ENCODE assay signal across 18 cellular contexts in the genomic region with DNA sequence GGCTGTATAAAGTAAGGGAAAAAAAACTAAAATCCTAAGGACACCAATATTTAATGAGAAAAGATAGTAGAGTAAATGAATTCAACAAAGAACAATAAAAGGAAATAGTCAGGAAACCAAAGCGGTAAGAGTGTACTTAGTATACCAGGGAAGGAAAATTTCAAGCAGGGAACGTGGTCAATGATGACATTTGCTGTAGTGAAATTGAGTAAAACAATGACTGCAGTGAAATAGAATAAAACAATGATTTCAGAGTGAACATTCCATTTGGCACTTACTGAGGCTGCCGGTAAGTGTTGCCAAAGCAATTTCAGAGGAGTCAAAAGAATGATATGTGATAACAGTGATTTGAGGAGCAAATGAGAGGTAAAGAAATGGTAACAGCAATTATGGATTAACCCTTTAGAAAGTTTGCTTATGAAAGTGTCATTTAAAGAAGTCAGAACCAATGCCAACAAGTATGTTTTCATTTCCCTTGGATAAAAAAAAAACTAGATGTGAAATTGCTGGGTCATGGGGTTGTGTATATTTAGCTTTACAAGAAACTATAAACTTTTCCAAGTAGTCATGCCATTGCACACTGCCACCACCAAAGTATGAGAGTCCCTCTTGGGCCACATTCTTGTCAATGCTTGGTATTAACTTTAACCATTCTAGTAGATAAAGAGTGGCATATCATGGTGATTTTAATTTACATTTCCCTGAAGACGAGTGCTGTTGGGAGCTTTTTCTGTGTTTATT. TPM values are rescaled to one million over a fixed set of nuclear protein-coding genes. Genes with fewer than 3 reads are reported as not detected.
DNase-seq lines count a peak whose midpoint lies in the region; TF ChIP-seq lines count a peak whose summit lies in the region.
"Had no signal": no experiment of that assay in that cellular context is flagged by ENCODE, and none has a peak within 500 bp of the region (broad histone marks: within the 10 kb centered on the region; RNA-seq: fewer than 3 reads in every experiment).

No MANE protein-coding gene starts in this region.

- H3K27ac ChIP-seq in osteoblast (ENCODE audit: low read depth, low read length) = peak overlapping the region; percentile 14
- H3K27ac ChIP-seq: C4-2B, PC-9 had no signal

- H3K9me3 ChIP-seq in osteoblast (ENCODE audit: low read depth, low read length) = no peaks in the 10 kb centered on the region

- no peak overlapping the region for H3K4me3 Mint-ChIP-seq in endothelial cell (ENCODE audit: unreplicated experiment)
- H3K4me3 Mint-ChIP-seq in activated T-helper 2 cell treated with anti-CD3 and anti-CD28 coated beads, Interferon-gamma antibody, Interleukin-2, Interleukin-4, amounts not matched to agents 10 μg/mL and 5 μg/mL and 100 μg/mL, durations not matched to agents 14 hours and 24 hours and 36 hours (ENCODE audit: low read depth) = no peak overlapping the region

- no peaks in the 10 kb centered on the region for H3K36me3 ChIP-seq in osteoblast (ENCODE audit: insufficient read depth, low read length)

- no peaks in the 10 kb centered on the region for H4K20me1 ChIP-seq in osteoblast (ENCODE audit: insufficient read depth, low read length)

- no peaks in the 10 kb centered on the region for H3K9me3 Mint-ChIP-seq in endothelial cell (ENCODE audit: unreplicated experiment)
- H3K9me3 Mint-ChIP-seq in activated T-helper 2 cell treated with anti-CD3 and anti-CD28 coated beads, Interferon-gamma antibody, Interleukin-2, Interleukin-4, amounts not matched to agents 10 μg/mL and 5 μg/mL and 100 μg/mL, durations not matched to agents 14 hours and 24 hours and 36 hours = no peaks in the 10 kb centered on the region

- H3K79me2 ChIP-seq in osteoblast (ENCODE audit: insufficient read depth, low read length) = no peaks in the 10 kb centered on the region

- H3K27me3 Mint-ChIP-seq in endothelial cell (ENCODE audit: unreplicated experiment) = peaks cover 1% of the 10 kb centered on the region
- H3K27me3 Mint-ChIP-seq in activated T-helper 2 cell treated with anti-CD3 and anti-CD28 coated beads, Interferon-gamma antibody, Interleukin-2, Interleukin-4, amounts not matched to agents 10 μg/mL and 5 μg/mL and 100 μg/mL, durations not matched to agents 14 hours and 24 hours and 36 hours (ENCODE audit: low read depth) = peaks cover 13% of the 10 kb centered on the region

- no peak overlapping the region for H3K4me3 ChIP-seq in osteoblast (ENCODE audit: insufficient read depth, low read length)
- H3K4me3 ChIP-seq: PC-9 had no signal

- no peak overlapping the region for H2AFZ ChIP-seq in osteoblast (ENCODE audit: low read length)
- H2AFZ ChIP-seq: PC-9 had no signal

- H3K27ac Mint-ChIP-seq in endothelial cell (ENCODE audit: unreplicated experiment) = peak overlapping the region; percentile 44
- no peak overlapping the region for H3K27ac Mint-ChIP-seq in activated T-helper 2 cell treated with anti-CD3 and anti-CD28 coated beads, Interferon-gamma antibody, Interleukin-2, Interleukin-4, amounts not matched to agents 10 μg/mL and 5 μg/mL and 100 μg/mL, durations not matched to agents 14 hours and 24 hours and 36 hours

- no peaks in the 10 kb centered on the region for H3K36me3 Mint-ChIP-seq in endothelial cell (ENCODE audit: low read depth, unreplicated experiment)
- H3K36me3 Mint-ChIP-seq in activated T-helper 2 cell treated with anti-CD3 and anti-CD28 coated beads, Interferon-gamma antibody, Interleukin-2, Interleukin-4, amounts not matched to agents 10 μg/mL and 5 μg/mL and 100 μg/mL, durations not matched to agents 14 hours and 24 hours and 36 hours (ENCODE audit: low read depth) = no peaks in the 10 kb centered on the region

- peak overlapping the region; percentile 32 for H3K4me2 ChIP-seq in osteoblast (ENCODE audit: insufficient read depth, low read length)
- H3K4me2 ChIP-seq: PC-9 had no signal

- H3K4me1 ChIP-seq in osteoblast (ENCODE audit: insufficient read depth, low read length) = peaks cover 14% of the 10 kb centered on the region

- intact Hi-C loops in head of caudate nucleus (cut with DNase I) = no loop called here
- intact Hi-C loops in activated T-helper 2 cell treated with anti-CD3 and anti-CD28 coated beads, Interferon-gamma antibody, Interleukin-2, Interleukin-4, amounts not matched to agents 10 μg/mL and 5 μg/mL and 100 μg/mL, durations not matched to agents 14 hours and 24 hours and 36 hours (cut with micrococcal nuclease) = no loop called here

- no peaks in the 10 kb centered on the region for H3K27me3 ChIP-seq in osteoblast (ENCODE audit: insufficient read depth, low read length)

- peak; percentile 14 for DNase-seq in CD1c-positive myeloid dendritic cell (ENCODE audit: extremely low spot score)
- DNase-seq in OCI-M1 (lab: John Stamatoyannopoulos, UW) = peak; percentile 85
- DNase-seq in endothelial cell (ENCODE audit: low spot score) = no peak
- DNase-seq in osteoblast (ENCODE audit: insufficient read length, low spot score, missing footprints) = no peak
- no peak for DNase-seq in NCI-H345 treated with DMSO at 0.1 percent for 48 hours (lab: John Stamatoyannopoulos, UW; ENCODE audit: unreplicated experiment)
- DNase-seq in head of caudate nucleus = no peak
- DNase-seq in activated T-cell treated with anti-CD3 and anti-CD28 coated beads, Interleukin-2, amount 50 U/mL, for 1 hour = no peak
- DNase-seq in activated T-helper 2 cell treated with anti-CD3 and anti-CD28 coated beads, Interferon-gamma antibody, Interleukin-2, Interleukin-4, amounts not matched to agents 10 μg/mL and 5 μg/mL and 100 μg/mL, durations not matched to agents 14 hours and 24 hours and 36 hours (ENCODE audit: low spot score) = no peak
- DNase-seq: COR-L47, DMS153, HCEC 1CT, NCI-H1048, NCI-H1694, NCI-H2107, NCI-H226, NCI-H526 treated with DMSO at 0.1 percent for 48 hours, PC-9 had no signal

- H3K4me1 Mint-ChIP-seq in endothelial cell (ENCODE audit: unreplicated experiment) = peaks cover 11% of the 10 kb centered on the region
- H3K4me1 Mint-ChIP-seq in activated T-helper 2 cell treated with anti-CD3 and anti-CD28 coated beads, Interferon-gamma antibody, Interleukin-2, Interleukin-4, amounts not matched to agents 10 μg/mL and 5 μg/mL and 100 μg/mL, durations not matched to agents 14 hours and 24 hours and 36 hours (ENCODE audit: low read depth) = no peaks in the 10 kb centered on the region

- no peak for TF ChIP-seq CTCF in endothelial cell (IDR thresholded peaks at IDR 0.05; ENCODE audit: unreplicated experiment)
- no peak for TF ChIP-seq CTCF in osteoblast (IDR thresholded peaks at IDR 0.05; ENCODE audit: extremely low read depth, low read depth, low read length)

RNA-seq across cellular contexts. Expression of gene VCAM1, which starts 50.5 kb away (rescaled TPM):
- total RNA-seq in endothelial cell (ENCODE audit: unreplicated experiment) = not detected
- 382 and 511 TPM in 2 replicates for total RNA-seq in osteoblast
- total RNA-seq in activated T-helper 2 cell treated with anti-CD3 and anti-CD28 coated beads, Interferon-gamma antibody, Interleukin-2, Interleukin-4, amounts not matched to agents 10 μg/mL and 5 μg/mL and 100 μg/mL, durations not matched to agents 14 hours and 24 hours and 36 hours = 0.05 TPM in 1 of 2 replicates, not detected in the other
- total RNA-seq: PC-9 had no signal

Comparison
In these comparisons a context has a peak if more than half of its experiments do, and no peak if none do; other contexts are left out.
1. DNase-seq: peak in CD1c-positive myeloid dendritic cell (single experiment) and OCI-M1 (single experiment); none in endothelial cell (single experiment), osteoblast (single experiment), NCI-H345 treated with DMSO at 0.1 percent for 48 hours (single experiment), head of caudate nucleus (0 of 42), activated T-cell treated with anti-CD3 and anti-CD28 coated beads, Interleukin-2, amount 50 U/mL, for 1 hour (single experiment) and activated T-helper 2 cell treated with anti-CD3 and anti-CD28 coated beads, Interferon-gamma antibody, Interleukin-2, Interleukin-4, amounts not matched to agents 10 μg/mL and 5 μg/mL and 100 μg/mL, durations not matched to agents 14 hours and 24 hours and 36 hours (single experiment).
2. RNA of gene VCAM1, which starts 50.5 kb away (total RNA-seq): 382 to 511 TPM in osteoblast; not detected in endothelial cell (single experiment) and 0.05 TPM in activated T-helper 2 cell treated with anti-CD3 and anti-CD28 coated beads, Interferon-gamma antibody, Interleukin-2, Interleukin-4, amounts not matched to agents 10 μg/mL and 5 μg/mL and 100 μg/mL, durations not matched to agents 14 hours and 24 hours and 36 hours; every median in the first group is over 100 times any median in the second.